Comparison of ENCODE assay signal across 18 cellular contexts in the genomic region with DNA sequence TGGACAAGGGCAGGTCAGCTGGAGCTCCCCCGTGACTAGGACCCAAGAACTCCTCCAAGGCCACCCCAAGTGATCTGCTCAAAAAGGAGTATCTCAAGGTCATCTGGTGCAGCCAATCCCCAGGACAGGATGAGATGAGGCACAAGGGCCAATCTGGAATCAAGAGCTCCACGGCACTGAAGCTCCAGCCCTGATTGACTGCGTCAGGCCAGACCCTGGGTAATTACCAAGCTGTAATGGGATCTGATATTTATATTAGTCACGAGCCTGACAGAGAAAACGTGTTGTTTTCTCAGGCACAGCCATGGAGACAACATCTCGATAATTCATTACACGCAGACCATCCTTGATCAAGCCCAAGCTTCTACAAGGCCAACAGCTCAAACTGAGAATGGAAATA. TPM values are rescaled to one million over a fixed set of nuclear protein-coding genes. Genes with fewer than 3 reads are reported as not detected.
A peak's percentile ranks its signal among the peaks of the same experiment; 100 is the strongest.
DNase-seq lines count a peak whose midpoint lies in the region; ATAC-seq and TF ChIP-seq lines count a peak whose summit lies in the region.
"Had no signal": no experiment of that assay in that cellular context is flagged by ENCODE, and none has a peak within 500 bp of the region (broad histone marks: within the 10 kb centered on the region; RNA-seq: fewer than 3 reads in every experiment).

No MANE protein-coding gene starts in this region.

- H3K27me3 ChIP-seq in ascending aorta = no peaks in the 10 kb centered on the region
- H3K27me3 ChIP-seq in muscle layer of colon (ENCODE audit: control insufficient read depth in 1 of 2, insufficient read depth in 2 of 2, low read length in 2 of 2) = peaks cover 0 to 1% of the 10 kb centered on the region in 2 donors
- H3K27me3 ChIP-seq in tibial artery = no peaks in the 10 kb centered on the region
- peaks cover 0 to 23% (median 15%) of the 10 kb centered on the region in 4 donors for H3K27me3 ChIP-seq in upper lobe of left lung

- no peak for TF ChIP-seq EP300 in upper lobe of left lung (IDR thresholded peaks at IDR 0.05)

- TF ChIP-seq CTCF in ascending aorta (IDR thresholded peaks at IDR 0.05) (no peak), tibial artery (IDR thresholded peaks at IDR 0.05) (no peak), upper lobe of left lung (IDR thresholded peaks at IDR 0.05) (no peak)

- H3K27ac ChIP-seq in ascending aorta (peak overlapping the region; percentile 79 to 86), muscle layer of colon (ENCODE audit: low read depth, low read length) (peak overlapping the region; percentile 38), tibial artery (peak overlapping the region; percentile 94 to 95), upper lobe of left lung (no peak overlapping the region)
- H3K27ac ChIP-seq: HL-60, RWPE1, SJSA1 had no signal

- no peak for TF ChIP-seq POLR2A in upper lobe of left lung (IDR thresholded peaks at IDR 0.05)

- H3K36me3 ChIP-seq in ascending aorta (no peaks in the 10 kb centered on the region), muscle layer of colon (ENCODE audit: insufficient read depth, low read length) (no peaks in the 10 kb centered on the region), tibial artery (no peaks in the 10 kb centered on the region), upper lobe of left lung (no peaks in the 10 kb centered on the region)
- H3K36me3 ChIP-seq: SJSA1 had no signal

- ATAC-seq in GM18909 (IDR thresholded peaks at IDR 0.05; ENCODE audit: poor library complexity, unreplicated experiment) (no peak), upper lobe of left lung (ENCODE audit: low FRiP score in 2 of 2) (no peak), HG02970 (IDR thresholded peaks at IDR 0.05; ENCODE audit: low FRiP score, unreplicated experiment) (no peak)

- H3K4me1 ChIP-seq in ascending aorta = peaks cover 0 to 43% of the 10 kb centered on the region in 2 donors
- H3K4me1 ChIP-seq in muscle layer of colon (ENCODE audit: insufficient read depth, low read length) = peaks cover 50% of the 10 kb centered on the region
- H3K4me1 ChIP-seq in tibial artery = peaks cover 0 to 72% (median 49%) of the 10 kb centered on the region in 4 donors
- H3K4me1 ChIP-seq in upper lobe of left lung = peaks cover 5 to 20% (median 8%) of the 10 kb centered on the region in 4 donors

- intact Hi-C loops in ascending aorta (cut with DNase I) = no loop called here
- intact Hi-C loops in tibial artery (cut with DNase I; ENCODE audit: low total_unique reads) = loop anchor here (10.0 kb wide), 3 partner anchors 79 to 209 kb away; no protein-coding TSS in a partner anchor

- WGBS in upper lobe of left lung, 2 donors = 79 to 86% methylated on average over 7 of the region's 7 CpGs

- H3K9ac ChIP-seq in muscle layer of colon (ENCODE audit: low read length) = no peak overlapping the region

- H3K9me3 ChIP-seq in ascending aorta (no peaks in the 10 kb centered on the region), muscle layer of colon (ENCODE audit: low read length) (no peaks in the 10 kb centered on the region), tibial artery (no peaks in the 10 kb centered on the region), upper lobe of left lung (no peaks in the 10 kb centered on the region)
- H3K9me3 ChIP-seq: SJSA1 had no signal

- peak; percentile 37 for DNase-seq in HT1080 (ENCODE audit: low read depth)
- DNase-seq in ascending aorta (ENCODE audit: low spot score in 2 of 2) = peak in 1 of 2 donors; percentile 37
- DNase-seq in tibial artery = no peak
- DNase-seq in upper lobe of left lung = no peak
- no peak for DNase-seq in stimulated activated CD4-positive, alpha-beta T cell treated with anti-CD3 and anti-CD28 coated beads, Interleukin-4, amount 100 ng/mL, for 1 hour
- DNase-seq: Calu3; CD4-positive, CD25-positive, alpha-beta regulatory T cell; DMS79; KBM-7; NCI-H1105; NCI-H1694 treated with DMSO at 0.1 percent for 48 hours; NCI-H82 had no signal

- H3K4me3 ChIP-seq in ascending aorta (no peak overlapping the region), muscle layer of colon (ENCODE audit: low read depth in 1 of 2, low read length in 2 of 2) (peak overlapping the region in 1 of 2 donors; percentile 5), tibial artery (no peak overlapping the region), upper lobe of left lung (no peak overlapping the region)
- H3K4me3 ChIP-seq: SJSA1 had no signal

RNA-seq across cellular contexts. Expression of gene KCNMA1, which starts 4.2 kb away (rescaled TPM):
- 107 and 139 TPM in 2 replicates for total RNA-seq in HT1080 (2014; rRNA removed; shearing (Covaris generic))
- 296 and 319 TPM in 2 replicates for polyA plus RNA-seq in HT1080 (2015; cell fraction: cytosol; rRNA removed)
- 222 and 229 TPM in 2 replicates for polyA plus RNA-seq in HT1080 (2015; cell fraction: nucleus; rRNA removed)
- total RNA-seq in ascending aorta (28.6 TPM), upper lobe of left lung (100 to 1,000 TPM in 1 of 6 donors, 10 to 100 TPM in 4, 1 to 10 TPM in 1; 5.8 to 107 (median 22.0) TPM)
- total RNA-seq: CD4-positive, CD25-positive, alpha-beta regulatory T cell had no signal
- polyA plus RNA-seq: CD4-positive, CD25-positive, alpha-beta regulatory T cell had no signal

Comparison
In these comparisons a context has a peak if more than half of its experiments do, and no peak if none do; other contexts are left out.
1. H3K27ac ChIP-seq: peak in ascending aorta (2 of 2), muscle layer of colon (single experiment) and tibial artery (2 of 2); none in upper lobe of left lung (0 of 4).